In genomic region chr4:148477276-148477675, GRCh38 we compare ENCODE assay signal across 22 cellular contexts.
"Had no signal": no experiment of that assay in that cellular context is flagged by ENCODE, and none has a peak within 500 bp of the region (broad histone marks: within the 10 kb centered on the region; RNA-seq: fewer than 3 reads in every experiment).

No MANE protein-coding gene starts in this region.

- H3K27ac Mint-ChIP-seq: activated CD4-positive, alpha-beta memory T cell treated with anti-CD3 and anti-CD28 coated beads for 36 hours; activated naive CD4-positive, alpha-beta T cell treated with anti-CD3 and anti-CD28 coated beads for 36 hours; activated naive CD8-positive, alpha-beta T cell; T-helper 1 cell treated with Interleukin-12 subunit alpha and Interleukin-12 subunit beta and Interleukin-4 antibody, amounts not matched to agents 30 μg/mL and 1 μg/mL, for 36 hours had no signal

- H3K27me3 Mint-ChIP-seq: activated CD4-positive, alpha-beta memory T cell treated with anti-CD3 and anti-CD28 coated beads for 36 hours; activated naive CD8-positive, alpha-beta T cell had no signal

- H3K27me3 ChIP-seq: brain microvascular endothelial cell, cardiac muscle cell had no signal

- FAIRE-seq: RCC 7860 had no signal

- H3K4me3 ChIP-seq: cardiac muscle cell had no signal

- DNase-seq: activated CD4-positive, alpha-beta memory T cell treated with anti-CD3 and anti-CD28 coated beads for 36 hours; activated CD4-positive, alpha-beta T cell treated with anti-CD3 and anti-CD28 coated beads for 48 hours; activated CD4-positive, CD25-positive, alpha-beta regulatory T cell treated with anti-CD3 and anti-CD28 coated beads, Interleukin-2, amount 50 U/mL, for 72 hours; activated CD8-positive, alpha-beta memory T cell treated with anti-CD3 and anti-CD28 coated beads for 24 hours; activated gamma-delta T cell; activated naive CD4-positive, alpha-beta T cell treated with anti-CD3 and anti-CD28 coated beads for 36 hours; activated T-cell treated with anti-CD3 and anti-CD28 coated beads, Interleukin-2, amount 50 U/mL, for 4 hours; brain microvascular endothelial cell; NCI-H1092; NCI-H1417; NCI-H1930; NCI-H2171; NCI-H226; NCI-H510A; NCI-H69; NK-92 treated with Interleukin-12 subunit alpha and Interleukin-12 subunit beta, amount 100 ng/mL, for 24 hours; SHP77 treated with DMSO at 0.1 percent for 48 hours had no signal

- H3K9me3 Mint-ChIP-seq: T-helper 1 cell treated with Interleukin-12 subunit alpha and Interleukin-12 subunit beta and Interleukin-4 antibody, amounts not matched to agents 30 μg/mL and 1 μg/mL, for 36 hours had no signal

- H3K27ac ChIP-seq: brain microvascular endothelial cell, cardiac muscle cell, KMS-11 had no signal

- ATAC-seq: activated T-cell treated with anti-CD3 and anti-CD28 coated beads, Interleukin-2, amount 50 U/mL, for 4 hours had no signal

- H3K36me3 ChIP-seq: brain microvascular endothelial cell, cardiac muscle cell had no signal

- H3K9ac ChIP-seq: KMS-11 had no signal

- H3K4me2 ChIP-seq: KMS-11 had no signal

- H3K4me3 Mint-ChIP-seq: activated CD4-positive, alpha-beta memory T cell treated with anti-CD3 and anti-CD28 coated beads for 36 hours; activated naive CD4-positive, alpha-beta T cell treated with anti-CD3 and anti-CD28 coated beads for 36 hours; activated naive CD8-positive, alpha-beta T cell; activated T-cell treated with anti-CD3 and anti-CD28 coated beads, Interleukin-2, amount 50 U/mL, for 4 hours; T-helper 1 cell treated with Interleukin-12 subunit alpha and Interleukin-12 subunit beta and Interleukin-4 antibody, amounts not matched to agents 30 μg/mL and 1 μg/mL, for 36 hours had no signal
